2 cellular contexts compared by ENCODE assay signal in the genomic region with DNA sequence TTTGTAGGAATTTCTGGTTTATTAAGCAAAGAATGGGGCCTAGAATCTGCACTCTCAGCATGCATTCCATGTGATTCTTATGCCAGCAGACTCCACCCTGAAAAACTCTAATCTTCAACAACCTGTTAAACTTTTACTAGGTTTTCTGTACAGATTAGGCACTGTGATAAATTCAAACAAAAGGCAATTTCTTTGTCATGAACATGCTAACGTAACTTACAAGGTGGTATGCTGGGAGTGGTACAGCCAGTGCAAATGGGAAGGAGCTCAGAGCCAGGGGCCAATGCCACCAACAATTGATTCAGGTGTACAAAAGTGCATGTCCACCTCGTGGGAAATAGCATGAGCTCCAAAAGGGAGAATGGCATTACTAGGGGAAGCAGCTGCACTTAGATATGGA.
TF ChIP-seq lines count a peak whose summit lies in the region.

No MANE protein-coding gene starts in this region.

TF ChIP-seq in HCT116, 20 proteins besides CTCF, POLR2A, EP300 and RAD21 (continued from another document):
- TF ChIP-seq TCF7L2 (IDR thresholded peaks at IDR 0.05; ENCODE audit: borderline replicate concordance, extremely low read depth, insufficient read depth, insufficient read length): no peak
- TF ChIP-seq, protein P1, sequence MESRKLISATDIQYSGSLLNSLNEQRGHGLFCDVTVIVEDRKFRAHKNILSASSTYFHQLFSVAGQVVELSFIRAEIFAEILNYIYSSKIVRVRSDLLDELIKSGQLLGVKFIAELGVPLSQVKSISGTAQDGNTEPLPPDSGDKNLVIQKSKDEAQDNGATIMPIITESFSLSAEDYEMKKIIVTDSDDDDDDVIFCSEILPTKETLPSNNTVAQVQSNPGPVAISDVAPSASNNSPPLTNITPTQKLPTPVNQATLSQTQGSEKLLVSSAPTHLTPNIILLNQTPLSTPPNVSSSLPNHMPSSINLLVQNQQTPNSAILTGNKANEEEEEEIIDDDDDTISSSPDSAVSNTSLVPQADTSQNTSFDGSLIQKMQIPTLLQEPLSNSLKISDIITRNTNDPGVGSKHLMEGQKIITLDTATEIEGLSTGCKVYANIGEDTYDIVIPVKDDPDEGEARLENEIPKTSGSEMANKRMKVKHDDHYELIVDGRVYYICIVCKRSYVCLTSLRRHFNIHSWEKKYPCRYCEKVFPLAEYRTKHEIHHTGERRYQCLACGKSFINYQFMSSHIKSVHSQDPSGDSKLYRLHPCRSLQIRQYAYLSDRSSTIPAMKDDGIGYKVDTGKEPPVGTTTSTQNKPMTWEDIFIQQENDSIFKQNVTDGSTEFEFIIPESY (IDR thresholded peaks at IDR 0.05; ENCODE audit: extremely low read depth, insufficient replicate concordance, low read length): no peak
- no peak for TF ChIP-seq CBX3 (IDR thresholded peaks at IDR 0.05; ENCODE audit: low read depth)
- no peak for TF ChIP-seq EZH2phosphoT487 (IDR thresholded peaks at IDR 0.05; ENCODE audit: borderline replicate concordance)
- no peak for TF ChIP-seq ELF1 (IDR thresholded peaks at IDR 0.05; ENCODE audit: borderline replicate concordance, low read depth)
- no peak for TF ChIP-seq SIN3A (IDR thresholded peaks at IDR 0.05; ENCODE audit: low read depth)
- no peak for TF ChIP-seq POLR2AphosphoS5 (IDR thresholded peaks at IDR 0.05; ENCODE audit: low read depth, low read length)
- TF ChIP-seq FOSL1 (IDR thresholded peaks at IDR 0.05; ENCODE audit: low read depth): no peak
- TF ChIP-seq, protein P2, sequence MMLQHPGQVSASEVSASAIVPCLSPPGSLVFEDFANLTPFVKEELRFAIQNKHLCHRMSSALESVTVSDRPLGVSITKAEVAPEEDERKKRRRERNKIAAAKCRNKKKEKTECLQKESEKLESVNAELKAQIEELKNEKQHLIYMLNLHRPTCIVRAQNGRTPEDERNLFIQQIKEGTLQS (IDR thresholded peaks at IDR 0.05): no peak
- TF ChIP-seq SP1 (IDR thresholded peaks at IDR 0.05; ENCODE audit: low read depth): no peak
- TF ChIP-seq CEBPB (IDR thresholded peaks at IDR 0.05; ENCODE audit: low read depth): no peak
- TF ChIP-seq SRF (IDR thresholded peaks at IDR 0.05; ENCODE audit: low read depth): no peak
TF ChIP-seq in HCT116: peak in this region for 0.

TF ChIP-seq in HepG2, 621 proteins besides CTCF, POLR2A, EP300 and RAD21:
- peak; percentile 21; the same call in 1 of the 2 replicates for TF ChIP-seq SOX5 (CRISPR knock-in tag; IDR thresholded peaks at IDR 0.05; ENCODE audit: borderline replicate concordance)
- TF ChIP-seq, protein P3, sequence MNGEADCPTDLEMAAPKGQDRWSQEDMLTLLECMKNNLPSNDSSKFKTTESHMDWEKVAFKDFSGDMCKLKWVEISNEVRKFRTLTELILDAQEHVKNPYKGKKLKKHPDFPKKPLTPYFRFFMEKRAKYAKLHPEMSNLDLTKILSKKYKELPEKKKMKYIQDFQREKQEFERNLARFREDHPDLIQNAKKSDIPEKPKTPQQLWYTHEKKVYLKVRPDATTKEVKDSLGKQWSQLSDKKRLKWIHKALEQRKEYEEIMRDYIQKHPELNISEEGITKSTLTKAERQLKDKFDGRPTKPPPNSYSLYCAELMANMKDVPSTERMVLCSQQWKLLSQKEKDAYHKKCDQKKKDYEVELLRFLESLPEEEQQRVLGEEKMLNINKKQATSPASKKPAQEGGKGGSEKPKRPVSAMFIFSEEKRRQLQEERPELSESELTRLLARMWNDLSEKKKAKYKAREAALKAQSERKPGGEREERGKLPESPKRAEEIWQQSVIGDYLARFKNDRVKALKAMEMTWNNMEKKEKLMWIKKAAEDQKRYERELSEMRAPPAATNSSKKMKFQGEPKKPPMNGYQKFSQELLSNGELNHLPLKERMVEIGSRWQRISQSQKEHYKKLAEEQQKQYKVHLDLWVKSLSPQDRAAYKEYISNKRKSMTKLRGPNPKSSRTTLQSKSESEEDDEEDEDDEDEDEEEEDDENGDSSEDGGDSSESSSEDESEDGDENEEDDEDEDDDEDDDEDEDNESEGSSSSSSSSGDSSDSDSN (CRISPR knock-in tag; IDR thresholded peaks at IDR 0.05): no peak
- TF ChIP-seq BCL6 (CRISPR knock-in tag; IDR thresholded peaks at IDR 0.05): no peak
- TF ChIP-seq MAFK (conservative IDR thresholded peaks at IDR 0.05 in 1 of 2, IDR thresholded peaks at IDR 0.05 in 1 of 2; ENCODE audit: low read length in 2 of 2): peak; percentile 3 to 12; a peak in 1 of 4 replicates
- TF ChIP-seq ZBTB7A (CRISPR knock-in tag; IDR thresholded peaks at IDR 0.05): no peak
- TF ChIP-seq NBN (conservative IDR thresholded peaks at IDR 0.05): no peak
- TF ChIP-seq KLF15 (CRISPR knock-in tag; IDR thresholded peaks at IDR 0.05; ENCODE audit: borderline replicate concordance): no peak
- TF ChIP-seq NFYC (CRISPR knock-in tag; IDR thresholded peaks at IDR 0.05): no peak
- no peak for TF ChIP-seq RFX3 (CRISPR knock-in tag; IDR thresholded peaks at IDR 0.05)
- TF ChIP-seq ZUFSP (CRISPR knock-in tag; IDR thresholded peaks at IDR 0.05; ENCODE audit: borderline replicate concordance): no peak
- TF ChIP-seq ZSCAN20 (CRISPR knock-in tag; IDR thresholded peaks at IDR 0.05; ENCODE audit: borderline replicate concordance): no peak
- no peak for TF ChIP-seq SNAPC2 (CRISPR knock-in tag; IDR thresholded peaks at IDR 0.05)
- TF ChIP-seq DNMT1 (CRISPR knock-in tag; IDR thresholded peaks at IDR 0.05): no peak
- TF ChIP-seq TFAP4 (IDR thresholded peaks at IDR 0.05; ENCODE audit: borderline replicate concordance, low read depth): no peak
- no peak for TF ChIP-seq MTA1 (CRISPR knock-in tag; IDR thresholded peaks at IDR 0.05; ENCODE audit: borderline replicate concordance)
- no peak for TF ChIP-seq GFI1 (CRISPR knock-in tag; IDR thresholded peaks at IDR 0.05; ENCODE audit: borderline replicate concordance)
- no peak for TF ChIP-seq MEIS1 (CRISPR knock-in tag; IDR thresholded peaks at IDR 0.05; ENCODE audit: borderline replicate concordance)
- no peak for TF ChIP-seq SOX13 (IDR thresholded peaks at IDR 0.05)
- TF ChIP-seq SOX13 (CRISPR knock-in tag; conservative IDR thresholded peaks at IDR 0.05 in 1 of 2, IDR thresholded peaks at IDR 0.05 in 1 of 2): peak in 1 of 2 experiments; percentile 65; a peak in 2 of 4 replicates
- no peak for TF ChIP-seq FOXM1 (CRISPR knock-in tag; IDR thresholded peaks at IDR 0.05)
- no peak for TF ChIP-seq JUND (CRISPR knock-in tag; IDR thresholded peaks at IDR 0.05)
- no peak for TF ChIP-seq ZIK1 (CRISPR knock-in tag; IDR thresholded peaks at IDR 0.05; ENCODE audit: borderline replicate concordance, low read depth)
- no peak for TF ChIP-seq TRIM22 (IDR thresholded peaks at IDR 0.05)
- TF ChIP-seq, protein P4, sequence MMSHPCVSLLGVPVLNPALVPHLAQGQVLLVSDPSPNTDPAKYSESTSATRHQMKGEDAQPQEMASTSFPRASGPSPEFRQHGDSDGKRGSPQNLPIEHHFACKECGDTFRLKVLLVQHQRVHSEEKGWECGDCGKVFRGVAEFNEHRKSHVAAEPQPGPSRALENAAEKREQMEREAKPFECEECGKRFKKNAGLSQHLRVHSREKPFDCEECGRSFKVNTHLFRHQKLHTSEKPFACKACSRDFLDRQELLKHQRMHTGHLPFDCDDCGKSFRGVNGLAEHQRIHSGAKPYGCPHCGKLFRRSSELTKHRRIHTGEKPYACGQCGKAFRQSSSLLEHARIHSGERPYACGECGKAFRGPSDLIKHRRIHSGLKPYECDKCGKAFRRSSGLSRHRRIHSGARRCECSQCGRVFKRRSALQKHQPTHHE (CRISPR knock-in tag; IDR thresholded peaks at IDR 0.05; ENCODE audit: borderline replicate concordance): no peak
- no peak for TF ChIP-seq ZNF816 (CRISPR knock-in tag; IDR thresholded peaks at IDR 0.05; ENCODE audit: borderline replicate concordance)
- 0 out of 2 replicates have a peak, but pooled peaks have one; percentile 3 for TF ChIP-seq MAFF (IDR thresholded peaks at IDR 0.05; ENCODE audit: low read depth, low read length)
- TF ChIP-seq ZNF513 (CRISPR knock-in tag; conservative IDR thresholded peaks at IDR 0.05): no peak
- TF ChIP-seq SMAD9 (CRISPR knock-in tag; IDR thresholded peaks at IDR 0.05): no peak
- no peak for TF ChIP-seq WIZ (CRISPR knock-in tag; IDR thresholded peaks at IDR 0.05)
- TF ChIP-seq, protein P5, sequence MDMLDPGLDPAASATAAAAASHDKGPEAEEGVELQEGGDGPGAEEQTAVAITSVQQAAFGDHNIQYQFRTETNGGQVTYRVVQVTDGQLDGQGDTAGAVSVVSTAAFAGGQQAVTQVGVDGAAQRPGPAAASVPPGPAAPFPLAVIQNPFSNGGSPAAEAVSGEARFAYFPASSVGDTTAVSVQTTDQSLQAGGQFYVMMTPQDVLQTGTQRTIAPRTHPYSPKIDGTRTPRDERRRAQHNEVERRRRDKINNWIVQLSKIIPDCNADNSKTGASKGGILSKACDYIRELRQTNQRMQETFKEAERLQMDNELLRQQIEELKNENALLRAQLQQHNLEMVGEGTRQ (IDR thresholded peaks at IDR 0.05; ENCODE audit: low read depth, low read length): no peak
- TF ChIP-seq, protein P5 (CRISPR knock-in tag; IDR thresholded peaks at IDR 0.05; ENCODE audit: borderline replicate concordance): no peak
- TF ChIP-seq ZNF670 (CRISPR knock-in tag; IDR thresholded peaks at IDR 0.05; ENCODE audit: borderline replicate concordance): no peak
- TF ChIP-seq ZNF558 (CRISPR knock-in tag; IDR thresholded peaks at IDR 0.05; ENCODE audit: borderline replicate concordance): no peak
